Comparison of ENCODE assay signal across 10 cellular contexts in the genomic region with DNA sequence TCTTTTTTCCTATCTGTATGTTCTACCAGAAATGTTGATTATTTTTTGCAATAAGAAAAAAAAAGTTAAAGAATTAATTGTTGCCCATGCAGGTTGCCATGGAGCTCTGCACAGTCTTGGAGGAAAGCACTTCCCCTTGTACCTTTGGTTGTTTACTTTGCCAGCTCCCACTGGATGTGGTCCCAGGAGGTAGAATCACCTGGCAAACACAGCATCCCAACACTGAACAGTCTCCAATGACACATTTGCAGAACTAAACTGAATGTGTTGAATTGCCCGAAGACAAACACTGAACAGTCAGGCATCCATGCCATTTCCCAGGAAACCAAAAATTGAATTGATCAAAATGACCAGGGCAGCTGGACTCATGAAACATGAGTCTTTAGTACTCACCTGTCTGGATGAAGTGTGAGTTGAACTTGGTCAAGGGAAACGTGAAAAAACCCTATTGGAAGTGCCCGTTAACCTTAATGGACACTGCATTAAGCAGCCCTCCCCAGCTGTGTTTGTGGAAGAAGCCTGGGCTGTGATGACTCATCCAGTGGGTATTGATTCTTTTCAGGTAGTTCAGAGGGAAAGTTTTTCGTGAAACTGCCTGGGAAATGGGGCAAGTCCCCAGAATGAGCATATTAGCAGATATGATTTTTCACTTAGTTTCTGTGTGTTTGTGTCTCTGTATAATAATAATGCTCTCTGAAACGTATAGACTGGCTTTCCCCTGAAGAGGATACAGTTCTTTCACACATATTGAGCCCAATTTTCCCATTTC.
DNase-seq lines count a peak whose midpoint lies in the region; ATAC-seq and TF ChIP-seq lines count a peak whose summit lies in the region.
"Had no signal": no experiment of that assay in that cellular context is flagged by ENCODE, and none has a peak within 500 bp of the region (broad histone marks: within the 10 kb centered on the region; RNA-seq: fewer than 3 reads in every experiment).

No MANE protein-coding gene starts in this region.

- H3K4me1 ChIP-seq in PC-9 (replicated peaks; ENCODE audit: insufficient read depth) (peaks cover 15% of the 10 kb centered on the region), stomach (no peaks in the 10 kb centered on the region)

- H3F3A ChIP-seq in PC-9 (ENCODE audit: insufficient read depth, low read depth), result no peaks in the 10 kb centered on the region

- TF ChIP-seq CTCF in PC-9 (conservative IDR thresholded peaks at IDR 0.05) (no peak), stomach (IDR thresholded peaks at IDR 0.05) (no peak)

- H3K9me2 ChIP-seq in PC-9 (ENCODE audit: insufficient read depth), result no peaks in the 10 kb centered on the region

- ATAC-seq in HG03066 (IDR thresholded peaks at IDR 0.05; ENCODE audit: low read depth, unreplicated experiment) (peak; percentile 43), Right ventricle myocardium superior (ENCODE audit: poor library complexity) (no peak)

- no peaks in the 10 kb centered on the region for H3K79me2 ChIP-seq in PC-9 (ENCODE audit: low read depth)

- no TSS peak for BruUV-seq in PC-9 (replicated peaks; lab: Mats Ljungman, UMichigan)

- H3K9me3 ChIP-seq in PC-9 (ENCODE audit: insufficient read depth, low read depth), result no peaks in the 10 kb centered on the region
- no peaks in the 10 kb centered on the region for H3K9me3 ChIP-seq in stomach

- H3K4me3 ChIP-seq in PC-9 (no peak overlapping the region), stomach (no peak overlapping the region)

- no peaks in the 10 kb centered on the region for H3K27me3 Mint-ChIP-seq in activated T-cell treated with anti-CD3 and anti-CD28 coated beads, Interleukin-2, amount 50 U/mL, for 24 hours

- intact Hi-C loops in PC-9 (cut with micrococcal nuclease; ENCODE audit: unreplicated experiment), result no loop called here
- intact Hi-C loops in stomach (cut with DNase I; ENCODE audit: low total_unique reads), result no loop called here
- intact Hi-C loops in Right ventricle myocardium superior (cut with DNase I), result no loop called here

- no peak for DNase-seq in activated T-cell treated with anti-CD3 and anti-CD28 coated beads, Interleukin-2, amount 50 U/mL, for 24 hours
- no peak for DNase-seq in activated T-cell treated with anti-CD3 and anti-CD28 coated beads for 4 hours
- peak; percentile 25 to 47 for DNase-seq in PC-9
- peak; percentile 43 for DNase-seq in stomach
- DNase-seq in DMS 273 (lab: John Stamatoyannopoulos, UW; ENCODE audit: unreplicated experiment), result no peak
- DNase-seq in Right ventricle myocardium superior, result no peak
- no peak for DNase-seq in activated gamma-delta T cell (lab: John Stamatoyannopoulos, UW)
- DNase-seq: IMR-90 had no signal

- POLR2A ChIA-PET in PC-9 (lab: Charles Lee; ENCODE audit: unreplicated experiment), result no interaction called here

- no peak for TF ChIP-seq POLR2A in stomach (IDR thresholded peaks at IDR 0.05)

- peaks cover 1% of the 10 kb centered on the region for H3K36me3 Mint-ChIP-seq in activated T-cell treated with anti-CD3 and anti-CD28 coated beads, Interleukin-2, amount 50 U/mL, for 24 hours (ENCODE audit: low read depth)

- H3K27me3 ChIP-seq in PC-9 (ENCODE audit: insufficient read depth, low read depth) (no peaks in the 10 kb centered on the region), stomach (no peaks in the 10 kb centered on the region)

- TF ChIP-seq EP300 in stomach (IDR thresholded peaks at IDR 0.05), result no peak

- H3K4me2 ChIP-seq in PC-9, result no peak overlapping the region

- no peak overlapping the region for H3K27ac ChIP-seq in PC-9
- no peak overlapping the region for H3K27ac ChIP-seq in stomach

- 34 to 52% (median 50%) methylated on average over 5 of the region's 5 CpGs for WGBS in stomach, 5 donors

- H4K20me1 ChIP-seq in PC-9 (ENCODE audit: insufficient read depth), result no peaks in the 10 kb centered on the region

- H3K4me3 Mint-ChIP-seq in activated T-cell treated with anti-CD3 and anti-CD28 coated beads, Interleukin-2, amount 50 U/mL, for 24 hours, result no peak overlapping the region
- H3K4me3 Mint-ChIP-seq: B cell had no signal

- peak overlapping the region; percentile 73 for H3K27ac Mint-ChIP-seq in activated T-cell treated with anti-CD3 and anti-CD28 coated beads, Interleukin-2, amount 50 U/mL, for 24 hours
- H3K27ac Mint-ChIP-seq: B cell had no signal

- H3K36me3 ChIP-seq in PC-9 (ENCODE audit: low read depth) (no peaks in the 10 kb centered on the region), stomach (no peaks in the 10 kb centered on the region)

- CTCF ChIA-PET in PC-9 (lab: Charles Lee), result no interaction called here

- H2AFZ ChIP-seq in PC-9, result no peak overlapping the region

- peaks cover 7% of the 10 kb centered on the region for H3K9me3 Mint-ChIP-seq in activated T-cell treated with anti-CD3 and anti-CD28 coated beads, Interleukin-2, amount 50 U/mL, for 24 hours

- peaks cover 54% of the 10 kb centered on the region for H3K4me1 Mint-ChIP-seq in activated T-cell treated with anti-CD3 and anti-CD28 coated beads, Interleukin-2, amount 50 U/mL, for 24 hours (ENCODE audit: low read depth)
- H3K4me1 Mint-ChIP-seq: B cell had no signal

Comparison
In these comparisons a context has a peak if more than half of its experiments do, and no peak if none do; other contexts are left out.
1. DNase-seq: peak in PC-9 (2 of 2) and stomach (single experiment); none in activated T-cell treated with anti-CD3 and anti-CD28 coated beads, Interleukin-2, amount 50 U/mL, for 24 hours (single experiment), activated T-cell treated with anti-CD3 and anti-CD28 coated beads for 4 hours (single experiment), DMS 273 (single experiment), Right ventricle myocardium superior (single experiment) and activated gamma-delta T cell (single experiment).